In genomic region chr3:170809021-170809974, GRCh38 we compare ENCODE assay signal across 1 cellular context.
TF ChIP-seq lines count a peak whose summit lies in the region.

No MANE protein-coding gene starts in this region.

TF ChIP-seq in K562, 482 proteins besides CTCF, POLR2A, EP300 and RAD21 (continued from another document and continues in another):
- TF ChIP-seq, protein P1, sequence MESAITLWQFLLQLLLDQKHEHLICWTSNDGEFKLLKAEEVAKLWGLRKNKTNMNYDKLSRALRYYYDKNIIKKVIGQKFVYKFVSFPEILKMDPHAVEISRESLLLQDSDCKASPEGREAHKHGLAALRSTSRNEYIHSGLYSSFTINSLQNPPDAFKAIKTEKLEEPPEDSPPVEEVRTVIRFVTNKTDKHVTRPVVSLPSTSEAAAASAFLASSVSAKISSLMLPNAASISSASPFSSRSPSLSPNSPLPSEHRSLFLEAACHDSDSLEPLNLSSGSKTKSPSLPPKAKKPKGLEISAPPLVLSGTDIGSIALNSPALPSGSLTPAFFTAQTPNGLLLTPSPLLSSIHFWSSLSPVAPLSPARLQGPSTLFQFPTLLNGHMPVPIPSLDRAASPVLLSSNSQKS (CRISPR knock-in tag; IDR thresholded peaks at IDR 0.05) = no peak
- TF ChIP-seq ZNF263 (CRISPR knock-in tag; IDR thresholded peaks at IDR 0.05; ENCODE audit: borderline replicate concordance) (no peak), TBP (optimal IDR thresholded peaks at IDR 0.05; ENCODE audit: low read depth, low read length) (no peak), CCNT2 (IDR thresholded peaks at IDR 0.05; ENCODE audit: borderline replicate concordance, extremely low read depth, insufficient read length, low read depth, low read length) (no peak), ZNF695 (CRISPR knock-in tag; IDR thresholded peaks at IDR 0.05) (no peak), HSF4 (CRISPR knock-in tag; IDR thresholded peaks at IDR 0.05; ENCODE audit: borderline replicate concordance) (no peak), ZNF124 (CRISPR knock-in tag; IDR thresholded peaks at IDR 0.05) (no peak), HMGN3 (IDR thresholded peaks at IDR 0.05; ENCODE audit: borderline replicate concordance, extremely low read depth, insufficient read length, low read depth, low read length) (no peak), NCOA4 (IDR thresholded peaks at IDR 0.05; ENCODE audit: partially characterized antibody) (no peak), ZNF12 (CRISPR knock-in tag; IDR thresholded peaks at IDR 0.05) (no peak), SPI1 (IDR thresholded peaks at IDR 0.05; ENCODE audit: borderline replicate concordance, low read depth, low read length) (no peak), MCM5 (IDR thresholded peaks at IDR 0.05; ENCODE audit: low read depth) (no peak), PHTF2 (CRISPR knock-in tag; IDR thresholded peaks at IDR 0.05) (no peak), ZNF431 (CRISPR knock-in tag; IDR thresholded peaks at IDR 0.05) (no peak), DIDO1 (tag; IDR thresholded peaks at IDR 0.05; ENCODE audit: low read depth) (no peak), POU5F1 (IDR thresholded peaks at IDR 0.05; ENCODE audit: borderline replicate concordance, low read depth, low read length, partially characterized antibody) (no peak), MTA3 (IDR thresholded peaks at IDR 0.05; ENCODE audit: borderline replicate concordance) (no peak), ILK (tag; IDR thresholded peaks at IDR 0.05; ENCODE audit: borderline replicate concordance, low read depth) (no peak), ZNF778 (CRISPR knock-in tag; IDR thresholded peaks at IDR 0.05) (no peak), CUX1 (CRISPR knock-in tag; IDR thresholded peaks at IDR 0.05) (no peak), SP1 (CRISPR knock-in tag; IDR thresholded peaks at IDR 0.05) (no peak), ZFP30 (CRISPR knock-in tag; IDR thresholded peaks at IDR 0.05; ENCODE audit: borderline replicate concordance) (no peak), IRF1 (CRISPR knock-in tag; IDR thresholded peaks at IDR 0.05; ENCODE audit: borderline replicate concordance) (no peak), ZBTB8A (IDR thresholded peaks at IDR 0.05; ENCODE audit: partially characterized antibody) (no peak), ARID2 (IDR thresholded peaks at IDR 0.05) (peak; percentile 83), MAFK (IDR thresholded peaks at IDR 0.05; ENCODE audit: low read length) (peak; percentile 33; the same call in 1 of the 2 replicates), CGGBP1 (CRISPR knock-in tag; IDR thresholded peaks at IDR 0.05) (no peak), OTX1 (CRISPR knock-in tag; IDR thresholded peaks at IDR 0.05) (no peak), NFE2L1 (tag; IDR thresholded peaks at IDR 0.05; ENCODE audit: borderline replicate concordance, low read depth) (no peak), REST (CRISPR knock-in tag; IDR thresholded peaks at IDR 0.05; ENCODE audit: low read depth) (no peak), CTBP1 (IDR thresholded peaks at IDR 0.05; ENCODE audit: borderline replicate concordance) (peak; percentile 82), ZNF354B (CRISPR knock-in tag; IDR thresholded peaks at IDR 0.05) (no peak), NFYB (IDR thresholded peaks at IDR 0.05; ENCODE audit: extremely low read depth, insufficient read length) (no peak), CC2D1A (IDR thresholded peaks at IDR 0.05) (peak; percentile 91)
- TF ChIP-seq, protein P2, sequence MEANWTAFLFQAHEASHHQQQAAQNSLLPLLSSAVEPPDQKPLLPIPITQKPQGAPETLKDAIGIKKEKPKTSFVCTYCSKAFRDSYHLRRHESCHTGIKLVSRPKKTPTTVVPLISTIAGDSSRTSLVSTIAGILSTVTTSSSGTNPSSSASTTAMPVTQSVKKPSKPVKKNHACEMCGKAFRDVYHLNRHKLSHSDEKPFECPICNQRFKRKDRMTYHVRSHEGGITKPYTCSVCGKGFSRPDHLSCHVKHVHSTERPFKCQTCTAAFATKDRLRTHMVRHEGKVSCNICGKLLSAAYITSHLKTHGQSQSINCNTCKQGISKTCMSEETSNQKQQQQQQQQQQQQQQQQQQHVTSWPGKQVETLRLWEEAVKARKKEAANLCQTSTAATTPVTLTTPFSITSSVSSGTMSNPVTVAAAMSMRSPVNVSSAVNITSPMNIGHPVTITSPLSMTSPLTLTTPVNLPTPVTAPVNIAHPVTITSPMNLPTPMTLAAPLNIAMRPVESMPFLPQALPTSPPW (CRISPR knock-in tag; IDR thresholded peaks at IDR 0.05) = no peak
- TF ChIP-seq, protein P3, sequence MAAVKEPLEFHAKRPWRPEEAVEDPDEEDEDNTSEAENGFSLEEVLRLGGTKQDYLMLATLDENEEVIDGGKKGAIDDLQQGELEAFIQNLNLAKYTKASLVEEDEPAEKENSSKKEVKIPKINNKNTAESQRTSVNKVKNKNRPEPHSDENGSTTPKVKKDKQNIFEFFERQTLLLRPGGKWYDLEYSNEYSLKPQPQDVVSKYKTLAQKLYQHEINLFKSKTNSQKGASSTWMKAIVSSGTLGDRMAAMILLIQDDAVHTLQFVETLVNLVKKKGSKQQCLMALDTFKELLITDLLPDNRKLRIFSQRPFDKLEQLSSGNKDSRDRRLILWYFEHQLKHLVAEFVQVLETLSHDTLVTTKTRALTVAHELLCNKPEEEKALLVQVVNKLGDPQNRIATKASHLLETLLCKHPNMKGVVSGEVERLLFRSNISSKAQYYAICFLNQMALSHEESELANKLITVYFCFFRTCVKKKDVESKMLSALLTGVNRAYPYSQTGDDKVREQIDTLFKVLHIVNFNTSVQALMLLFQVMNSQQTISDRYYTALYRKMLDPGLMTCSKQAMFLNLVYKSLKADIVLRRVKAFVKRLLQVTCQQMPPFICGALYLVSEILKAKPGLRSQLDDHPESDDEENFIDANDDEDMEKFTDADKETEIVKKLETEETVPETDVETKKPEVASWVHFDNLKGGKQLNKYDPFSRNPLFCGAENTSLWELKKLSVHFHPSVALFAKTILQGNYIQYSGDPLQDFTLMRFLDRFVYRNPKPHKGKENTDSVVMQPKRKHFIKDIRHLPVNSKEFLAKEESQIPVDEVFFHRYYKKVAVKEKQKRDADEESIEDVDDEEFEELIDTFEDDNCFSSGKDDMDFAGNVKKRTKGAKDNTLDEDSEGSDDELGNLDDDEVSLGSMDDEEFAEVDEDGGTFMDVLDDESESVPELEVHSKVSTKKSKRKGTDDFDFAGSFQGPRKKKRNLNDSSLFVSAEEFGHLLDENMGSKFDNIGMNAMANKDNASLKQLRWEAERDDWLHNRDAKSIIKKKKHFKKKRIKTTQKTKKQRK (IDR thresholded peaks at IDR 0.05; ENCODE audit: borderline replicate concordance, low read depth, low read length) = no peak
- TF ChIP-seq, protein P4, sequence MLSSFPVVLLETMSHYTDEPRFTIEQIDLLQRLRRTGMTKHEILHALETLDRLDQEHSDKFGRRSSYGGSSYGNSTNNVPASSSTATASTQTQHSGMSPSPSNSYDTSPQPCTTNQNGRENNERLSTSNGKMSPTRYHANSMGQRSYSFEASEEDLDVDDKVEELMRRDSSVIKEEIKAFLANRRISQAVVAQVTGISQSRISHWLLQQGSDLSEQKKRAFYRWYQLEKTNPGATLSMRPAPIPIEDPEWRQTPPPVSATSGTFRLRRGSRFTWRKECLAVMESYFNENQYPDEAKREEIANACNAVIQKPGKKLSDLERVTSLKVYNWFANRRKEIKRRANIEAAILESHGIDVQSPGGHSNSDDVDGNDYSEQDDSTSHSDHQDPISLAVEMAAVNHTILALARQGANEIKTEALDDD (IDR thresholded peaks at IDR 0.05) = no peak
- TF ChIP-seq, protein P5, sequence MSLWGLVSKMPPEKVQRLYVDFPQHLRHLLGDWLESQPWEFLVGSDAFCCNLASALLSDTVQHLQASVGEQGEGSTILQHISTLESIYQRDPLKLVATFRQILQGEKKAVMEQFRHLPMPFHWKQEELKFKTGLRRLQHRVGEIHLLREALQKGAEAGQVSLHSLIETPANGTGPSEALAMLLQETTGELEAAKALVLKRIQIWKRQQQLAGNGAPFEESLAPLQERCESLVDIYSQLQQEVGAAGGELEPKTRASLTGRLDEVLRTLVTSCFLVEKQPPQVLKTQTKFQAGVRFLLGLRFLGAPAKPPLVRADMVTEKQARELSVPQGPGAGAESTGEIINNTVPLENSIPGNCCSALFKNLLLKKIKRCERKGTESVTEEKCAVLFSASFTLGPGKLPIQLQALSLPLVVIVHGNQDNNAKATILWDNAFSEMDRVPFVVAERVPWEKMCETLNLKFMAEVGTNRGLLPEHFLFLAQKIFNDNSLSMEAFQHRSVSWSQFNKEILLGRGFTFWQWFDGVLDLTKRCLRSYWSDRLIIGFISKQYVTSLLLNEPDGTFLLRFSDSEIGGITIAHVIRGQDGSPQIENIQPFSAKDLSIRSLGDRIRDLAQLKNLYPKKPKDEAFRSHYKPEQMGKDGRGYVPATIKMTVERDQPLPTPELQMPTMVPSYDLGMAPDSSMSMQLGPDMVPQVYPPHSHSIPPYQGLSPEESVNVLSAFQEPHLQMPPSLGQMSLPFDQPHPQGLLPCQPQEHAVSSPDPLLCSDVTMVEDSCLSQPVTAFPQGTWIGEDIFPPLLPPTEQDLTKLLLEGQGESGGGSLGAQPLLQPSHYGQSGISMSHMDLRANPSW (CRISPR knock-in tag; IDR thresholded peaks at IDR 0.05) = no peak
- TF ChIP-seq, protein P6, sequence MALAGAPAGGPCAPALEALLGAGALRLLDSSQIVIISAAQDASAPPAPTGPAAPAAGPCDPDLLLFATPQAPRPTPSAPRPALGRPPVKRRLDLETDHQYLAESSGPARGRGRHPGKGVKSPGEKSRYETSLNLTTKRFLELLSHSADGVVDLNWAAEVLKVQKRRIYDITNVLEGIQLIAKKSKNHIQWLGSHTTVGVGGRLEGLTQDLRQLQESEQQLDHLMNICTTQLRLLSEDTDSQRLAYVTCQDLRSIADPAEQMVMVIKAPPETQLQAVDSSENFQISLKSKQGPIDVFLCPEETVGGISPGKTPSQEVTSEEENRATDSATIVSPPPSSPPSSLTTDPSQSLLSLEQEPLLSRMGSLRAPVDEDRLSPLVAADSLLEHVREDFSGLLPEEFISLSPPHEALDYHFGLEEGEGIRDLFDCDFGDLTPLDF (CRISPR knock-in tag; IDR thresholded peaks at IDR 0.05) = no peak
